13 cellular contexts compared by ENCODE assay signal in genomic region chr15:77871838-77872371, GRCh38.
DNase-seq lines count a peak whose midpoint lies in the region; ATAC-seq, FAIRE-seq and TF ChIP-seq lines count a peak whose summit lies in the region.
"Had no signal": no experiment of that assay in that cellular context is flagged by ENCODE, and none has a peak within 500 bp of the region (broad histone marks: within the 10 kb centered on the region; RNA-seq: fewer than 3 reads in every experiment).

No MANE protein-coding gene starts in this region.

- no peak overlapping the region for H2BK120ac ChIP-seq in H1 (replicated peaks; ENCODE audit: low read depth, low read length)

- no peaks in the 10 kb centered on the region for H3K9me3 ChIP-seq in Karpas-422 (ENCODE audit: low read length)
- no peaks in the 10 kb centered on the region for H3K9me3 ChIP-seq in H1 (ENCODE audit: insufficient read depth in 2 of 2, low read depth in 1 of 2, low read length in 1 of 2)
- no peaks in the 10 kb centered on the region for H3K9me3 ChIP-seq in osteoblast (ENCODE audit: low read depth, low read length)
- H3K9me3 ChIP-seq: upper lobe of left lung had no signal

- no peak overlapping the region for H3K23ac ChIP-seq in H1 (ENCODE audit: insufficient read length)

- no peak overlapping the region for H4K5ac ChIP-seq in H1 (ENCODE audit: insufficient read length, low read depth, low read length)

- TF ChIP-seq RAD21 in H1 (IDR thresholded peaks at IDR 0.05 in 1 of 2, conservative IDR thresholded peaks at IDR 0.05 in 1 of 2; ENCODE audit: low read depth in 2 of 2, low read length in 2 of 2): no peak; a peak in 1 of 4 replicates

- no peak overlapping the region for H3K4me3 ChIP-seq in Karpas-422 (ENCODE audit: low read length)
- H3K4me3 ChIP-seq in H1 (ENCODE audit: extremely low read depth in 1 of 4, insufficient read depth in 2 of 4, low read depth in 3 of 4, low read length in 4 of 4): no peak overlapping the region
- no peak overlapping the region for H3K4me3 ChIP-seq in osteoblast (ENCODE audit: insufficient read depth, low read length)
- H3K4me3 ChIP-seq: upper lobe of left lung had no signal

- no peak overlapping the region for H3K56ac ChIP-seq in H1 (replicated peaks; ENCODE audit: insufficient read length, low read depth, low read length)

- TF ChIP-seq CTCF in H1 (IDR thresholded peaks at IDR 0.05; ENCODE audit: control extremely low read depth in 1 of 3, insufficient read depth in 1 of 3, low read depth in 1 of 3, low read length in 3 of 3) (peak; percentile 58 to 75 (median 61)), osteoblast (IDR thresholded peaks at IDR 0.05; ENCODE audit: extremely low read depth, low read depth, low read length) (peak; percentile 26)

- no peaks in the 10 kb centered on the region for H3K79me2 ChIP-seq in Karpas-422 (ENCODE audit: low read length)
- no peaks in the 10 kb centered on the region for H3K79me2 ChIP-seq in H1 (ENCODE audit: control insufficient read depth in 1 of 2, insufficient read depth in 2 of 2, low read length in 2 of 2)
- no peaks in the 10 kb centered on the region for H3K79me2 ChIP-seq in osteoblast (ENCODE audit: insufficient read depth, low read length)

- no peak overlapping the region for H3K4me2 ChIP-seq in Karpas-422 (ENCODE audit: low read depth, low read length, poor library complexity, severe bottlenecking)
- H3K4me2 ChIP-seq in H1 (ENCODE audit: insufficient read depth in 1 of 2, low read depth in 2 of 2, low read length in 2 of 2): no peak overlapping the region
- no peak overlapping the region for H3K4me2 ChIP-seq in osteoblast (ENCODE audit: insufficient read depth, low read length)

- H3K14ac ChIP-seq in H1 (ENCODE audit: insufficient read length): no peak overlapping the region

- no peak for TF ChIP-seq POLR2A in H1 (IDR thresholded peaks at IDR 0.05; ENCODE audit: control extremely low read depth in 1 of 2, low read depth in 2 of 2, low read length in 2 of 2)

- no peak overlapping the region for H2BK20ac ChIP-seq in H1 (ENCODE audit: low read length)

- no peak overlapping the region for H2AK5ac ChIP-seq in H1 (ENCODE audit: low read depth, low read length)

- no peak for FAIRE-seq in H1 (lab: Jason Lieb, UNC)
- FAIRE-seq: frontal cortex had no signal

- peaks cover 4% of the 10 kb centered on the region; the same call in 1 of the 2 replicates for H3K4me1 ChIP-seq in Karpas-422 (ENCODE audit: low read length)
- H3K4me1 ChIP-seq in H1 (replicated peaks in 1 of 4; ENCODE audit: control insufficient read depth in 3 of 4, insufficient read depth in 4 of 4, low read length in 3 of 4): no peaks in the 10 kb centered on the region
- peaks cover 4% of the 10 kb centered on the region for H3K4me1 ChIP-seq in osteoblast (ENCODE audit: insufficient read depth, low read length)

- H3K4ac ChIP-seq in H1 (replicated peaks; ENCODE audit: insufficient read length, low read depth, low read length): no peak overlapping the region

- no peak overlapping the region for H2BK5ac ChIP-seq in H1 (ENCODE audit: low read depth, low read length)

- no peak for TF ChIP-seq EP300 in H1 (IDR thresholded peaks at IDR 0.05; ENCODE audit: borderline replicate concordance in 1 of 2, low read depth in 2 of 2, low read length in 2 of 2)

- ATAC-seq in HG02970 (IDR thresholded peaks at IDR 0.05; ENCODE audit: low FRiP score, unreplicated experiment): no peak

- no peaks in the 10 kb centered on the region for H3K36me3 ChIP-seq in Karpas-422 (ENCODE audit: insufficient read depth, low read length)
- H3K36me3 ChIP-seq in H1 (ENCODE audit: control insufficient read depth in 2 of 4, insufficient read depth in 4 of 4, low read length in 3 of 4): no peaks in the 10 kb centered on the region
- H3K36me3 ChIP-seq in osteoblast (ENCODE audit: insufficient read depth, low read length): no peaks in the 10 kb centered on the region
- H3K36me3 ChIP-seq: upper lobe of left lung had no signal

- H4K91ac ChIP-seq in H1 (replicated peaks; ENCODE audit: insufficient read length, low read length): peak overlapping the region; percentile 84

- DNase-seq in NCI-H2227 (lab: John Stamatoyannopoulos, UW; ENCODE audit: unreplicated experiment): peak; percentile 5
- DNase-seq in NCI-H2227 treated with DMSO at 0.1 percent for 48 hours (lab: John Stamatoyannopoulos, UW): no peak
- DNase-seq in Karpas-422: peak; percentile 56
- peak in 1 of 2 experiments; percentile 77 for DNase-seq in H1 (ENCODE audit: low read depth in 1 of 2, low spot score in 2 of 2)
- peak; percentile 18 for DNase-seq in osteoblast (ENCODE audit: insufficient read length, low spot score, missing footprints)
- no peak for DNase-seq in NCI-H1436 (lab: John Stamatoyannopoulos, UW)
- no peak for DNase-seq in activated naive CD4-positive, alpha-beta T cell treated with Interleukin-2 at 50 U/mL for 16 hours
- DNase-seq: kidney glomerular epithelial cell; nephron progenitor cell; stimulated activated CD4-positive, alpha-beta T cell treated with anti-CD3 and anti-CD28 coated beads, Interleukin-12 subunit alpha, Interleukin-12 subunit beta, amount 100 ng/mL, for 4 hours had no signal

- H3K27me3 ChIP-seq in Karpas-422 (ENCODE audit: low read length) (no peaks in the 10 kb centered on the region), H1 (replicated peaks in 1 of 4; ENCODE audit: control insufficient read depth in 3 of 4, extremely low read depth in 1 of 4, insufficient read depth in 3 of 4, low read length in 3 of 4) (0 out of 7 replicates have a peak, but pooled peaks cover 0 to 2% (median 0%) of the 10 kb centered on the region in 4 experiments), osteoblast (ENCODE audit: insufficient read depth, low read length) (no peaks in the 10 kb centered on the region)
- H3K27me3 ChIP-seq: upper lobe of left lung had no signal

- H3K9ac ChIP-seq in Karpas-422 (ENCODE audit: low read length) (no peak overlapping the region), H1 (replicated peaks in 1 of 4; ENCODE audit: extremely low read depth in 1 of 4, low read depth in 3 of 4, low read length in 3 of 4) (no peak overlapping the region)

- no peak overlapping the region; the same call in 1 of the 2 replicates for H2BK12ac ChIP-seq in H1 (ENCODE audit: low read depth, low read length)

- H4K8ac ChIP-seq in H1 (ENCODE audit: extremely low read depth, insufficient read depth, low read length): peak overlapping the region; percentile 80

- H2BK15ac ChIP-seq in H1 (ENCODE audit: low read length): 0 out of 2 replicates have a peak overlapping the region, but pooled peaks have one; percentile 46

- WGBS in H1 (ENCODE audit: extremely low coverage in 1 of 2, insufficient coverage in 1 of 2, insufficient read length in 1 of 2, insufficient replicate concordance in 2 of 2, low coverage in 1 of 2, low lambda C conversion rate in 2 of 2, missing lambda C conversion rate in 1 of 2), 2 experiments: 77% methylated on average over 11 of the region's 11 CpGs; no CpG with 5 or more reads in 1 of the 2 experiments

- no peak overlapping the region for H3K18ac ChIP-seq in H1 (ENCODE audit: extremely low read depth, low read length)

- H4K20me1 ChIP-seq in Karpas-422 (ENCODE audit: insufficient read depth, low read depth, low read length): no peaks in the 10 kb centered on the region
- no peaks in the 10 kb centered on the region for H4K20me1 ChIP-seq in H1 (replicated peaks in 1 of 2; ENCODE audit: control insufficient read depth in 1 of 2, insufficient read depth in 2 of 2, low read length in 2 of 2)
- H4K20me1 ChIP-seq in osteoblast (ENCODE audit: insufficient read depth, low read length): no peaks in the 10 kb centered on the region

- H3K27ac ChIP-seq in Karpas-422 (ENCODE audit: low read length) (no peak overlapping the region), H1 (ENCODE audit: low read depth, low read length) (no peak overlapping the region), osteoblast (ENCODE audit: low read depth, low read length) (no peak overlapping the region)
- H3K27ac ChIP-seq: upper lobe of left lung had no signal

- POLR2A ChIA-PET in H1 (lab: Charles Lee; ENCODE audit: partially characterized antibody): no interaction called here

- H2AFZ ChIP-seq in Karpas-422 (ENCODE audit: low read length): no peak overlapping the region
- H2AFZ ChIP-seq in H1 (ENCODE audit: low read length): no peak overlapping the region
- no peak overlapping the region for H2AFZ ChIP-seq in osteoblast (ENCODE audit: low read length)

- CTCF ChIA-PET in H1 (lab: Charles Lee; ENCODE audit: partially characterized antibody): interaction anchor here (0.6 to 1.0 kb wide), 4 partner anchors 22 to 216 kb away, joined by 3 to 4 read pairs (median 4); no protein-coding TSS in a partner anchor

- no peaks in the 10 kb centered on the region for H3K23me2 ChIP-seq in H1 (ENCODE audit: low read depth, low read length)

- H3K79me1 ChIP-seq in H1 (ENCODE audit: low read depth, low read length): no peaks in the 10 kb centered on the region

- H3K9me2 ChIP-seq in Karpas-422 (replicated peaks; ENCODE audit: insufficient read depth, low read length): no peaks in the 10 kb centered on the region

TF ChIP-seq in H1, 55 proteins besides CTCF, POLR2A, EP300 and RAD21:
- TF ChIP-seq TEAD4 (IDR thresholded peaks at IDR 0.05; ENCODE audit: low read depth, low read length) (0 out of 2 replicates have a peak, but pooled peaks have one; percentile 3), KDM1A (IDR thresholded peaks at IDR 0.05; ENCODE audit: borderline replicate concordance, low read length) (no peak)

Comparison
In these comparisons a context has a peak if more than half of its experiments do, and no peak if none do; other contexts are left out.
1. DNase-seq: peak in NCI-H2227 (single experiment), Karpas-422 (single experiment) and osteoblast (single experiment); none in NCI-H2227 treated with DMSO at 0.1 percent for 48 hours (single experiment), NCI-H1436 (single experiment) and activated naive CD4-positive, alpha-beta T cell treated with Interleukin-2 at 50 U/mL for 16 hours (single experiment).